In the genomic region with DNA sequence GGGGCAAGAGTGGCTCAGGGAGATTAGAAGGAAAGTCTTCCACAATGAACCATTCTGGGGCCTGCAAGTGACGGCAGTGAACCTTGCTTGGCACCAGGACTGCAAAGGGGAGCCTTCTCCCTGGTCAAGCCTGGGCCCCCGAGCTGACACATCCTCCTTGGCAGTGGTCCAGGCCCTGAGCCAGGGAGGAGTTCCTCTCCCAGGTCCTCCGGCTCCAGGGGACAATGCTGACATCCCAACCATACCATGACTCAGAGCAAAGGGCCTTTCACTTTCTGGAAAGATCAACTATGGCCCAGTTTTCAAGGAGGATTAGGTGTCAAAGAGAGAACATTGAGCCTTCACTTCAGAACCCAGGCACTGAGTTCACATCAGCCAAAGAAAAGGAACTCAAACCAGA, we compare ENCODE assay signal across 14 cellular contexts.
A peak's percentile ranks its signal among the peaks of the same experiment; 100 is the strongest.
DNase-seq lines count a peak whose midpoint lies in the region; ATAC-seq, FAIRE-seq and TF ChIP-seq lines count a peak whose summit lies in the region.
"Had no signal": no experiment of that assay in that cellular context is flagged by ENCODE, and none has a peak within 500 bp of the region (broad histone marks: within the 10 kb centered on the region; RNA-seq: fewer than 3 reads in every experiment).

No MANE protein-coding gene starts in this region.

- no peaks in the 10 kb centered on the region for H3K4me1 Mint-ChIP-seq in activated naive CD8-positive, alpha-beta T cell treated with anti-CD3 and anti-CD28 coated beads for 36 hours
- H3K4me1 Mint-ChIP-seq: activated T-helper 17 cell treated with anti-CD3 and anti-CD28 coated beads, Interleukin-2, amount 50 U/mL, for 72 hours; CD4-positive, alpha-beta memory T cell had no signal

- BruUV-seq in K562 (replicated peaks; lab: Mats Ljungman, UMichigan): no TSS peak

- H2AFZ ChIP-seq in K562 (ENCODE audit: low read depth, low read length): no peak overlapping the region

- no peak for FAIRE-seq in K562 (lab: Jason Lieb, UNC)

- H3K4me3 Mint-ChIP-seq in activated naive CD8-positive, alpha-beta T cell treated with anti-CD3 and anti-CD28 coated beads for 36 hours: no peak overlapping the region
- H3K4me3 Mint-ChIP-seq: activated T-helper 17 cell treated with anti-CD3 and anti-CD28 coated beads, Interleukin-2, amount 50 U/mL, for 72 hours; CD4-positive, alpha-beta memory T cell had no signal

- H3K36me3 Mint-ChIP-seq in activated naive CD8-positive, alpha-beta T cell treated with anti-CD3 and anti-CD28 coated beads for 36 hours: no peaks in the 10 kb centered on the region
- H3K36me3 Mint-ChIP-seq: CD4-positive, alpha-beta memory T cell had no signal

- DNase-seq in AG09309 (ENCODE audit: low read depth) (peak; percentile 7), M059J (ENCODE audit: low read depth) (peak; percentile 93), K562 (ENCODE audit: extremely low read depth in 1 of 4, low spot score in 3 of 4) (peak; percentile 16 to 39 (median 24)), kidney epithelial cell (ENCODE audit: low read depth) (peak; percentile 7), NCI-H128 (lab: John Stamatoyannopoulos, UW; ENCODE audit: unreplicated experiment) (no peak)
- no peak for DNase-seq in activated naive CD8-positive, alpha-beta T cell treated with anti-CD3 and anti-CD28 coated beads for 36 hours
- DNase-seq: activated CD4-positive, CD25-positive, alpha-beta regulatory T cell; CD4-positive, alpha-beta memory T cell; NCI-H1105 treated with DMSO at 0.1 percent for 48 hours had no signal

- H3K79me2 ChIP-seq in K562 (ENCODE audit: control insufficient read depth, insufficient read depth, low read length): no peaks in the 10 kb centered on the region

- H3K27me3 ChIP-seq in K562 (ENCODE audit: control insufficient read depth in 2 of 2, insufficient read depth in 2 of 2, low read length in 2 of 2) (no peaks in the 10 kb centered on the region; a peak in 1 of 5 replicates), kidney epithelial cell (ENCODE audit: control insufficient read depth, insufficient read depth, low read length) (no peaks in the 10 kb centered on the region)
- H3K27me3 ChIP-seq: neutrophil had no signal

- no peak for TF ChIP-seq POLR2A in K562 (conservative IDR thresholded peaks at IDR 0.05)
- no peak for TF ChIP-seq POLR2A in GM18505 (IDR thresholded peaks at IDR 0.05; ENCODE audit: borderline replicate concordance, extremely low read depth, insufficient read depth, insufficient read length)

- 0% methylated on average over 3 of the region's 3 CpGs for WGBS in K562 (ENCODE audit: insufficient coverage, low coverage, missing lambda C conversion rate)

- POLR2A ChIA-PET in K562 (lab: Yijun Ruan, JAX): no interaction called here

- CTCF ChIA-PET in K562 (lab: Yijun Ruan, JAX; ENCODE audit: low intra/inter-chr PET ratio): no interaction called here

- no peak overlapping the region for H3K4me2 ChIP-seq in K562 (ENCODE audit: insufficient read depth, low read length)

- H4K20me1 ChIP-seq in K562 (replicated peaks; ENCODE audit: control insufficient read depth, insufficient read depth, low read length): no peaks in the 10 kb centered on the region; the same call in 1 of the 2 replicates

- no peaks in the 10 kb centered on the region for H3K9me1 ChIP-seq in K562 (ENCODE audit: control insufficient read depth, insufficient read depth, low read length)

- no peaks in the 10 kb centered on the region for H3K9me3 ChIP-seq in K562 (replicated peaks; ENCODE audit: control insufficient read depth, insufficient read depth, low read depth, low read length)
- H3K9me3 ChIP-seq: neutrophil had no signal

- TF ChIP-seq RAD21 in K562 (CRISPR knock-in tag; conservative IDR thresholded peaks at IDR 0.05 in 1 of 2, IDR thresholded peaks at IDR 0.05 in 1 of 2): no peak

- H3K27ac ChIP-seq in K562 (ENCODE audit: extremely low read depth, low read depth, low read length): no peak overlapping the region
- H3K27ac ChIP-seq: neutrophil had no signal

- no peaks in the 10 kb centered on the region for H3K4me1 ChIP-seq in K562 (replicated peaks in 1 of 2; ENCODE audit: control insufficient read depth in 2 of 2, insufficient read depth in 2 of 2, low read length in 2 of 2)

- intact Hi-C loops in K562 (cut with micrococcal nuclease): no loop called here

- H3K27me3 Mint-ChIP-seq in activated naive CD8-positive, alpha-beta T cell treated with anti-CD3 and anti-CD28 coated beads for 36 hours: no peaks in the 10 kb centered on the region
- H3K27me3 Mint-ChIP-seq: activated T-helper 17 cell treated with anti-CD3 and anti-CD28 coated beads, Interleukin-2, amount 50 U/mL, for 72 hours; CD4-positive, alpha-beta memory T cell had no signal

- no peaks in the 10 kb centered on the region for H3K9me3 Mint-ChIP-seq in activated naive CD8-positive, alpha-beta T cell treated with anti-CD3 and anti-CD28 coated beads for 36 hours

- no peak for TF ChIP-seq CTCF in AG09309 (IDR thresholded peaks at IDR 0.05; ENCODE audit: control insufficient read depth, insufficient read depth, low read depth, low read length, missing control alignments)
- TF ChIP-seq CTCF in K562 (IDR thresholded peaks at IDR 0.05 in 2 of 3, conservative IDR thresholded peaks at IDR 0.05 in 1 of 3; ENCODE audit: insufficient read depth in 2 of 3, low read depth in 1 of 3, low read length in 3 of 3): no peak
- TF ChIP-seq CTCF in kidney epithelial cell (IDR thresholded peaks at IDR 0.05; ENCODE audit: insufficient read depth, low read length, poor library complexity, severe bottlenecking): no peak

- ATAC-seq in K562: peak; percentile 36; the same call in 2 of the 3 replicates
- no peak for ATAC-seq in HG03159 (IDR thresholded peaks at IDR 0.05; ENCODE audit: unreplicated experiment)
- ATAC-seq in GM18505 (IDR thresholded peaks at IDR 0.05; ENCODE audit: unreplicated experiment): no peak
- ATAC-seq: activated T-helper 17 cell treated with anti-CD3 and anti-CD28 coated beads, Interleukin-2, amount 50 U/mL, for 72 hours; Panc1 had no signal

- H3K4me3 ChIP-seq in AG09309 (ENCODE audit: control insufficient read depth, low read depth, low read length): no peak overlapping the region
- H3K4me3 ChIP-seq in K562: no peak overlapping the region
- H3K4me3 ChIP-seq in kidney epithelial cell (ENCODE audit: low read depth, low read length): no peak overlapping the region

- H3K27ac Mint-ChIP-seq in activated naive CD8-positive, alpha-beta T cell treated with anti-CD3 and anti-CD28 coated beads for 36 hours: no peak overlapping the region
- H3K27ac Mint-ChIP-seq: activated T-helper 17 cell treated with anti-CD3 and anti-CD28 coated beads, Interleukin-2, amount 50 U/mL, for 72 hours had no signal

- H3K36me3 ChIP-seq in K562 (ENCODE audit: control insufficient read depth, insufficient read depth, low read length): no peaks in the 10 kb centered on the region
- H3K36me3 ChIP-seq in kidney epithelial cell (ENCODE audit: control insufficient read depth, insufficient read depth, low read length): no peaks in the 10 kb centered on the region
- H3K36me3 ChIP-seq: neutrophil had no signal

- no peak overlapping the region for H3K9ac ChIP-seq in K562 (ENCODE audit: insufficient read depth in 1 of 2, low read depth in 2 of 2, low read length in 2 of 2)

- TF ChIP-seq EP300 in K562 (IDR thresholded peaks at IDR 0.05; ENCODE audit: low read length): no peak

- in situ Hi-C loops in K562 (cut with MboI): no loop called here

TF ChIP-seq in K562, 482 proteins besides CTCF, POLR2A, EP300 and RAD21:
- TF ChIP-seq NFIC (IDR thresholded peaks at IDR 0.05): peak; percentile 82
- TF ChIP-seq JUND (IDR thresholded peaks at IDR 0.05; ENCODE audit: borderline replicate concordance, low read depth, low read length): no peak
- TF ChIP-seq JUND (tag; IDR thresholded peaks at IDR 0.05; ENCODE audit: borderline replicate concordance, low read depth, low read length): 0 out of 3 replicates have a peak, but pooled peaks have one; percentile 24
- no peak for TF ChIP-seq ZNF551 (CRISPR knock-in tag; IDR thresholded peaks at IDR 0.05)
- no peak for TF ChIP-seq SRSF1 (IDR thresholded peaks at IDR 0.05; ENCODE audit: low read depth, low read length)
- no peak for TF ChIP-seq ZBTB8A (IDR thresholded peaks at IDR 0.05; ENCODE audit: partially characterized antibody)
- TF ChIP-seq, protein P1, sequence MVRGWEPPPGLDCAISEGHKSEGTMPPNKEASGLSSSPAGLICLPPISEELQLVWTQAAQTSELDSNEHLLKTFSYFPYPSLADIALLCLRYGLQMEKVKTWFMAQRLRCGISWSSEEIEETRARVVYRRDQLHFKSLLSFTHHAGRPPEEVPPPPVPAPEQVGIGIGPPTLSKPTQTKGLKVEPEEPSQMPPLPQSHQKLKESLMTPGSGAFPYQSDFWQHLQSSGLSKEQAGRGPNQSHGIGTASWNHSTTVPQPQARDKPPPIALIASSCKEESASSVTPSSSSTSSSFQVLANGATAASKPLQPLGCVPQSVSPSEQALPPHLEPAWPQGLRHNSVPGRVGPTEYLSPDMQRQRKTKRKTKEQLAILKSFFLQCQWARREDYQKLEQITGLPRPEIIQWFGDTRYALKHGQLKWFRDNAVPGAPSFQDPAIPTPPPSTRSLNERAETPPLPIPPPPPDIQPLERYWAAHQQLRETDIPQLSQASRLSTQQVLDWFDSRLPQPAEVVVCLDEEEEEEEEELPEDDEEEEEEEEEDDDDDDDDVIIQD (CRISPR knock-in tag; IDR thresholded peaks at IDR 0.05): no peak
- TF ChIP-seq NFE2 (IDR thresholded peaks at IDR 0.05; ENCODE audit: low read depth): 0 out of 2 replicates have a peak, but pooled peaks have one; percentile 12
- TF ChIP-seq MYNN (IDR thresholded peaks at IDR 0.05): no peak
- no peak for TF ChIP-seq MYNN (CRISPR knock-in tag; IDR thresholded peaks at IDR 0.05)
- TF ChIP-seq ZNF77 (CRISPR knock-in tag; IDR thresholded peaks at IDR 0.05): no peak
- TF ChIP-seq SRSF3 (IDR thresholded peaks at IDR 0.05; ENCODE audit: insufficient read depth, low read length): no peak
- TF ChIP-seq C11orf30 (IDR thresholded peaks at IDR 0.05; ENCODE audit: low read depth): 0 out of 2 replicates have a peak, but pooled peaks have one; percentile 11
- no peak for TF ChIP-seq XRCC4 (IDR thresholded peaks at IDR 0.05; ENCODE audit: extremely low read depth, insufficient read depth, insufficient read length)
- TF ChIP-seq EGR1 (conservative IDR thresholded peaks at IDR 0.05): no peak
- no peak for TF ChIP-seq GATAD2B (IDR thresholded peaks at IDR 0.05; ENCODE audit: borderline replicate concordance)
- no peak for TF ChIP-seq TAF1 (IDR thresholded peaks at IDR 0.05; ENCODE audit: control insufficient read depth, extremely low read depth, insufficient read depth, low read length, severe bottlenecking)
- no peak for TF ChIP-seq ZNF134 (CRISPR knock-in tag; conservative IDR thresholded peaks at IDR 0.05)
- peak; percentile 55 for TF ChIP-seq FOSL1 (tag; conservative IDR thresholded peaks at IDR 0.05)
- no peak for TF ChIP-seq SMARCA4 (IDR thresholded peaks at IDR 0.05)

Comparison
In these comparisons a context has a peak if more than half of its experiments do, and no peak if none do; other contexts are left out.
1. DNase-seq: peak in AG09309 (single experiment), M059J (single experiment), K562 (4 of 4) and kidney epithelial cell (single experiment); none in NCI-H128 (single experiment) and activated naive CD8-positive, alpha-beta T cell treated with anti-CD3 and anti-CD28 coated beads for 36 hours (single experiment).